Comparison of ENCODE assay signal across 8 cellular contexts in the genomic region with DNA sequence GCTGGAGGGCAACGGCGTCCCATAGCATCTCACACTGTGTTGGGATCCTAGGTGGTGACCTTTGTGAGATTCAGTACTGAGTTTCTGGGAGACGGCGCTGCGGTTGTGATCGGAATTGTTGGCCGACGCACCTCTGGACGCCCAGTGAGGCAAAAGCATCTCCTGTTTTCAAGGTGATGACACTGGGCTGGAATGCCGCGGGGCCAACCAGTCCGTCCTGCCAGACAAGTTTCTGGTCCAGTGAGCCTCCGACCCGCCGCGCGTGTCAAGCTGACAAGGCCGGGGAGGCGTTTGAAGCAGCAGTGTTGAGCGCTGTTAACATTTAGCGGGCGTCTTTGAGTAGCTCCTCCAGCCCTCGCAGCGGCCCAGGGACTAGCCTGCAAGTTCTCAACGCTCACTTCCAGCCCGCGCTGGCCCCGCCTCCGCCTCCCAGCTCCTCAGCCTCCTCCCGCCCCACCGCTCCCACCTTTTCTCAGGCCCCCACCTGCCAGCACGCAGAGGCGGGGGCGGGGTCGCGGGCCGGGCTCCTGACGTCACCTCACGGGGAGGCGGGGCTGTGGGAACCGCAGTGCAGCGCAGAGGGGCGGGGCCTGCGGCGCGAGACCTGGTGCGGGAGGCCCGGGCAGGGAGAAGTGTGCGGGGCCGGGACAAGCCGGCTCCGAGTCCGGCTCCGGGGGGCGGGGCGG. TPM values are rescaled to one million over a fixed set of nuclear protein-coding genes. Genes with fewer than 3 reads are reported as not detected.
A peak's percentile ranks its signal among the peaks of the same experiment; 100 is the strongest.
DNase-seq lines count a peak whose midpoint lies in the region; ATAC-seq and TF ChIP-seq lines count a peak whose summit lies in the region.

No MANE protein-coding gene starts in this region.

- peak overlapping the region; percentile 31 for H3K27ac ChIP-seq in CD4-positive, alpha-beta memory T cell (ENCODE audit: low read depth, low read length)
- H3K27ac ChIP-seq in HUES6 (ENCODE audit: low read depth, low read length) (no peak overlapping the region), PC-9 (peak overlapping the region; percentile 94), esophagus squamous epithelium (peak overlapping the region; percentile 90 to 98 (median 96))

- peak; percentile 76 for ATAC-seq in GM21423 (IDR thresholded peaks at IDR 0.05; ENCODE audit: unreplicated experiment)

- CTCF ChIA-PET in CD4-positive, alpha-beta memory T cell (lab: Charles Lee; ENCODE audit: partially characterized antibody) = interaction anchor here (0.8 kb wide), 1 partner anchor 9 kb away, joined by 3 read pairs; no protein-coding TSS in a partner anchor
- CTCF ChIA-PET in PC-9 (lab: Charles Lee) = no interaction called here

- peak in 2 of 4 donors; percentile 25 to 40 for TF ChIP-seq POLR2A in esophagus squamous epithelium (IDR thresholded peaks at IDR 0.05)

- H3K27me3 ChIP-seq in CD4-positive, alpha-beta memory T cell (ENCODE audit: insufficient read depth, low read length) = peaks cover 8% of the 10 kb centered on the region
- H3K27me3 ChIP-seq in HUES6 (ENCODE audit: control insufficient read depth, insufficient read depth, low read length) (peaks cover 39% of the 10 kb centered on the region), PC-9 (ENCODE audit: insufficient read depth, low read depth) (no peaks in the 10 kb centered on the region), esophagus squamous epithelium (peaks cover 0 to 5% (median 0%) of the 10 kb centered on the region in 4 donors)

- H3K4me1 ChIP-seq in CD4-positive, alpha-beta memory T cell (ENCODE audit: insufficient read depth, low read length) = peaks cover 19% of the 10 kb centered on the region
- H3K4me1 ChIP-seq in HUES6 (ENCODE audit: control insufficient read depth, insufficient read depth, low read length) = peaks cover 35% of the 10 kb centered on the region
- peaks cover 32% of the 10 kb centered on the region for H3K4me1 ChIP-seq in PC-9 (replicated peaks; ENCODE audit: insufficient read depth)
- peaks cover 5 to 55% (median 5%) of the 10 kb centered on the region in 3 donors for H3K4me1 ChIP-seq in esophagus squamous epithelium

- 5 to 24% methylated on average over 3 to 8 of the region's 56 CpGs for WGBS in esophagus squamous epithelium, 2 donors

- peaks cover 29% of the 10 kb centered on the region for H3F3A ChIP-seq in PC-9 (ENCODE audit: insufficient read depth, low read depth)

- no TSS peak for BruUV-seq in PC-9 (replicated peaks; lab: Mats Ljungman, UMichigan)

- peak overlapping the region; percentile 32 for H3K9ac ChIP-seq in HUES6 (ENCODE audit: low read length)

- peak overlapping the region; percentile 52; the same call in 1 of the 2 replicates for H2AFZ ChIP-seq in PC-9

- peaks cover 0 to 4% (median 1%) of the 10 kb centered on the region in 8 donors for H3K9me3 Mint-ChIP-seq in CD4-positive, alpha-beta memory T cell

- peak overlapping the region; percentile 62 to 86 (median 74) for H3K27ac Mint-ChIP-seq in CD4-positive, alpha-beta memory T cell

- no peaks in the 10 kb centered on the region for H3K36me3 ChIP-seq in CD4-positive, alpha-beta memory T cell (ENCODE audit: insufficient read depth, low read length)
- H3K36me3 ChIP-seq in HUES6 (ENCODE audit: control insufficient read depth, insufficient read depth, low read length) (no peaks in the 10 kb centered on the region), PC-9 (ENCODE audit: low read depth) (0 out of 2 replicates have a peak, but pooled peaks cover 3% of the 10 kb centered on the region), esophagus squamous epithelium (no peaks in the 10 kb centered on the region)

- DNase-seq in CD4-positive, alpha-beta memory T cell = peak; percentile 88 to 92 (median 90)
- peak; percentile 94 for DNase-seq in PC-9
- DNase-seq in activated T-cell treated with anti-CD3 and anti-CD28 coated beads, Interleukin-2, amount 50 U/mL, for 48 hours = peak; percentile 86 to 89
- peak; percentile 12 for DNase-seq in esophagus squamous epithelium (lab: John Stamatoyannopoulos, UW)
- peak; percentile 53 for DNase-seq in myocyte (ENCODE audit: low read depth)
- peak; percentile 60 for DNase-seq in stimulated activated CD8-positive, alpha-beta memory T cell treated with anti-CD3 and anti-CD28 coated beads, Interleukin-7, amount 100 ng/mL, for 24 hours (ENCODE audit: low read depth)

- peak overlapping the region in 1 of 2 donors; percentile 51 for H3K4me3 ChIP-seq in CD4-positive, alpha-beta memory T cell (ENCODE audit: low read length in 2 of 2)
- peak overlapping the region; percentile 95 for H3K4me3 ChIP-seq in HUES6 (ENCODE audit: low read depth, low read length)
- H3K4me3 ChIP-seq in PC-9 = peak overlapping the region; percentile 86; the same call in 1 of the 2 replicates
- peak overlapping the region; percentile 69 to 92 (median 79) for H3K4me3 ChIP-seq in esophagus squamous epithelium

- H3K4me2 ChIP-seq in PC-9 = peak overlapping the region; percentile 95

- H3K9me3 ChIP-seq in CD4-positive, alpha-beta memory T cell (ENCODE audit: control insufficient read depth in 1 of 2, low read length in 2 of 2) = no peaks in the 10 kb centered on the region
- H3K9me3 ChIP-seq in HUES6 (ENCODE audit: control insufficient read depth, insufficient read depth, low read depth, low read length) = peaks cover 2% of the 10 kb centered on the region
- no peaks in the 10 kb centered on the region for H3K9me3 ChIP-seq in PC-9 (ENCODE audit: insufficient read depth, low read depth)
- H3K9me3 ChIP-seq in esophagus squamous epithelium = no peaks in the 10 kb centered on the region

- peaks cover 16 to 32% of the 10 kb centered on the region in 2 donors for H3K27me3 Mint-ChIP-seq in CD4-positive, alpha-beta memory T cell

- H3K9me2 ChIP-seq in PC-9 (ENCODE audit: insufficient read depth) = no peaks in the 10 kb centered on the region

- peaks cover 40% of the 10 kb centered on the region for H3K79me2 ChIP-seq in PC-9 (ENCODE audit: low read depth)

- TF ChIP-seq CTCF in PC-9 (conservative IDR thresholded peaks at IDR 0.05) = no peak
- peak in 1 of 6 experiments; percentile 32 for TF ChIP-seq CTCF in esophagus squamous epithelium (IDR thresholded peaks at IDR 0.05)

- POLR2A ChIA-PET in CD4-positive, alpha-beta memory T cell (lab: Charles Lee; ENCODE audit: partially characterized antibody) = no interaction called here
- POLR2A ChIA-PET in PC-9 (lab: Charles Lee; ENCODE audit: unreplicated experiment) = interaction anchor here (0.6 to 0.7 kb wide), 4 partner anchors 152 to 983 kb away, joined by 3 to 7 read pairs (median 5); no protein-coding TSS in a partner anchor

- peak overlapping the region; percentile 66 to 87 (median 82) for H3K4me3 Mint-ChIP-seq in CD4-positive, alpha-beta memory T cell

- H4K20me1 ChIP-seq in PC-9 (ENCODE audit: insufficient read depth) = peaks cover 7% of the 10 kb centered on the region; the same call in 1 of the 2 replicates

- peaks cover 9 to 18% (median 15%) of the 10 kb centered on the region in 4 donors for H3K4me1 Mint-ChIP-seq in CD4-positive, alpha-beta memory T cell

- intact Hi-C loops in CD4-positive, alpha-beta memory T cell (cut with micrococcal nuclease) = loop anchor here (5.0 kb wide), 1 partner anchor 1680 kb away; the partner anchor contains the start of gene THAP9
- intact Hi-C loops in PC-9 (cut with micrococcal nuclease; ENCODE audit: unreplicated experiment) = loop anchor here (1.0 to 10.0 kb wide), 4 partner anchors 15 to 372 kb away; no protein-coding TSS in a partner anchor
- intact Hi-C loops in esophagus squamous epithelium (cut with DNase I) = no loop called here

- H3K36me3 Mint-ChIP-seq in CD4-positive, alpha-beta memory T cell = peaks cover 0 to 3% of the 10 kb centered on the region in 2 donors

RNA-seq across cellular contexts. Expression of gene CDS1, which starts 0.5 kb away (rescaled TPM):
- total RNA-seq in CD4-positive, alpha-beta memory T cell = under 1 TPM; 0.67 to 0.83 TPM
- under 1 TPM; 0.12 to 0.31 TPM for polyA plus RNA-seq in CD4-positive, alpha-beta memory T cell
- total RNA-seq in PC-9 (2021) = 35.6 and 37.3 TPM in 2 replicates
- total RNA-seq in esophagus squamous epithelium = 10 to 100 TPM; 18.9 to 32.9 (median 26.9) TPM
- 0.05 TPM in 2 replicates for total RNA-seq in myocyte
- polyA plus RNA-seq in myocyte (2012) = 0.09 TPM

Comparison
In these comparisons a context has a peak if more than half of its experiments do, and no peak if none do; other contexts are left out.
1. DNase-seq: peak in every context shown above with its lines; median percentile 94 in PC-9; 90 in CD4-positive, alpha-beta memory T cell; 88 in activated T-cell treated with anti-CD3 and anti-CD28 coated beads, Interleukin-2, amount 50 U/mL, for 48 hours; 60 in stimulated activated CD8-positive, alpha-beta memory T cell treated with anti-CD3 and anti-CD28 coated beads, Interleukin-7, amount 100 ng/mL, for 24 hours; 53 in myocyte; 12 in esophagus squamous epithelium.
2. RNA of gene CDS1, which starts 0.5 kb away (total RNA-seq): 35.6 to 37.3 TPM in PC-9 and 18.9 to 32.9 TPM in esophagus squamous epithelium; 0.67 to 0.83 TPM in CD4-positive, alpha-beta memory T cell and 0.05 TPM in myocyte; every median in the first group is over 10 times any median in the second.